1 cellular context compared by ENCODE assay signal in the genomic region with DNA sequence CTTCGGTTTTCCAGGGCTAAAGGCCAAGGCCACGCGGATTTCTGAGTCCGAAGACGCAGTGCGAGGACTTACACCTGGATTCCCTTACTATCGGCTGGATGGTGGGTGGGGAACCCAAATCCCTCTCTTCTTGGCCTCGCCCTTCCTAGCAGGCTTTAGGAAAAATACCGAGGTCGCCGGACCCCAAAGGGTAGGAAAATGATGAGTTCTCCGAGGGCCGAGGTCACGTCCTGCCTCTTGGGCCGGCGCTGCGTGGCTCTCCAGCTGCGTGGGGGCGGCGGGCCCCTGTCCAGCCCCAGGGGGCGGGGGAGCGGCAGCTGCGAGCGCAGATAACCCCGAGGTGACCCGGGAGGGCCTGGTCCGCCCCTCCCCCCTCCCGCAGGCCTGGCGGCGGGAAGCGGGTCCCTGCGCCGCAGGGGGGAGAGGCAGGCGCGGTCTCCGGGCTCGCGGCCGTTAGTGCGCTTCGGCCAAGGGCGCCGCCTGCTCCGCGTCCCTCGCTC.
TF ChIP-seq lines count a peak whose summit lies in the region.

No MANE protein-coding gene starts in this region.

TF ChIP-seq in K562, 482 proteins besides CTCF, POLR2A, EP300 and RAD21 (continued from another document and continues in another):
- TF ChIP-seq, protein P1, sequence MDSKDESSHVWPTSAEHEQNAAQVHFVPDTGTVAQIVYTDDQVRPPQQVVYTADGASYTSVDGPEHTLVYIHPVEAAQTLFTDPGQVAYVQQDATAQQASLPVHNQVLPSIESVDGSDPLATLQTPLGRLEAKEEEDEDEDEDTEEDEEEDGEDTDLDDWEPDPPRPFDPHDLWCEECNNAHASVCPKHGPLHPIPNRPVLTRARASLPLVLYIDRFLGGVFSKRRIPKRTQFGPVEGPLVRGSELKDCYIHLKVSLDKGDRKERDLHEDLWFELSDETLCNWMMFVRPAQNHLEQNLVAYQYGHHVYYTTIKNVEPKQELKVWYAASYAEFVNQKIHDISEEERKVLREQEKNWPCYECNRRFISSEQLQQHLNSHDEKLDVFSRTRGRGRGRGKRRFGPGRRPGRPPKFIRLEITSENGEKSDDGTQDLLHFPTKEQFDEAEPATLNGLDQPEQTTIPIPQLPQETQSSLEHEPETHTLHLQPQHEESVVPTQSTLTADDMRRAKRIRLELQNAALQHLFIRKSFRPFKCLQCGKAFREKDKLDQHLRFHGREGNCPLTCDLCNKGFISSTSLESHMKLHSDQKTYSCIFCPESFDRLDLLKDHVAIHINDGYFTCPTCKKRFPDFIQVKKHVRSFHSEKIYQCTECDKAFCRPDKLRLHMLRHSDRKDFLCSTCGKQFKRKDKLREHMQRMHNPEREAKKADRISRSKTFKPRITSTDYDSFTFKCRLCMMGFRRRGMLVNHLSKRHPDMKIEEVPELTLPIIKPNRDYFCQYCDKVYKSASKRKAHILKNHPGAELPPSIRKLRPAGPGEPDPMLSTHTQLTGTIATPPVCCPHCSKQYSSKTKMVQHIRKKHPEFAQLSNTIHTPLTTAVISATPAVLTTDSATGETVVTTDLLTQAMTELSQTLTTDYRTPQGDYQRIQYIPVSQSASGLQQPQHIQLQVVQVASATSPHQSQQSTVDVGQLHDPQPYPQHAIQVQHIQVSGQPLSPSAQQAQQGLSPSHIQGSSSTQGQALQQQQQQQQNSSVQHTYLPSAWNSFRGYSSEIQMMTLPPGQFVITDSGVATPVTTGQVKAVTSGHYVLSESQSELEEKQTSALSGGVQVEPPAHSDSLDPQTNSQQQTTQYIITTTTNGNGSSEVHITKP (IDR thresholded peaks at IDR 0.05; ENCODE audit: partially characterized antibody) = peak; percentile 90
- TF ChIP-seq, protein P2, sequence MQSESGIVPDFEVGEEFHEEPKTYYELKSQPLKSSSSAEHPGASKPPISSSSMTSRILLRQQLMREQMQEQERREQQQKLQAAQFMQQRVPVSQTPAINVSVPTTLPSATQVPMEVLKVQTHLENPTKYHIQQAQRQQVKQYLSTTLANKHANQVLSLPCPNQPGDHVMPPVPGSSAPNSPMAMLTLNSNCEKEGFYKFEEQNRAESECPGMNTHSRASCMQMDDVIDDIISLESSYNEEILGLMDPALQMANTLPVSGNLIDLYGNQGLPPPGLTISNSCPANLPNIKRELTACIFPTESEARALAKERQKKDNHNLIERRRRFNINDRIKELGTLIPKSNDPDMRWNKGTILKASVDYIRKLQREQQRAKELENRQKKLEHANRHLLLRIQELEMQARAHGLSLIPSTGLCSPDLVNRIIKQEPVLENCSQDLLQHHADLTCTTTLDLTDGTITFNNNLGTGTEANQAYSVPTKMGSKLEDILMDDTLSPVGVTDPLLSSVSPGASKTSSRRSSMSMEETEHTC (IDR thresholded peaks at IDR 0.05) = peak; percentile 26; the same call in 1 of the 2 replicates
- TF ChIP-seq PURB (CRISPR knock-in tag; IDR thresholded peaks at IDR 0.05; ENCODE audit: low read depth) = no peak
- TF ChIP-seq HMGN3 (IDR thresholded peaks at IDR 0.05; ENCODE audit: borderline replicate concordance, extremely low read depth, insufficient read length, low read depth, low read length) = peak; percentile 99
- no peak for TF ChIP-seq NCOA2 (IDR thresholded peaks at IDR 0.05; ENCODE audit: partially characterized antibody in 2 of 2)
- no peak for TF ChIP-seq ZFP1 (CRISPR knock-in tag; IDR thresholded peaks at IDR 0.05)
- TF ChIP-seq GATA2 (CRISPR knock-in tag; IDR thresholded peaks at IDR 0.05) = peak; percentile 94
- no peak for TF ChIP-seq HEY1 (CRISPR knock-in tag; IDR thresholded peaks at IDR 0.05; ENCODE audit: borderline replicate concordance)
- no peak for TF ChIP-seq SIRT6 (IDR thresholded peaks at IDR 0.05; ENCODE audit: low read depth, low read length)
- peak; percentile 62; the same call in 1 of the 2 replicates for TF ChIP-seq CREB1 (IDR thresholded peaks at IDR 0.05)
- no peak for TF ChIP-seq CREB1 (CRISPR knock-in tag; IDR thresholded peaks at IDR 0.05)
- TF ChIP-seq, protein P3, sequence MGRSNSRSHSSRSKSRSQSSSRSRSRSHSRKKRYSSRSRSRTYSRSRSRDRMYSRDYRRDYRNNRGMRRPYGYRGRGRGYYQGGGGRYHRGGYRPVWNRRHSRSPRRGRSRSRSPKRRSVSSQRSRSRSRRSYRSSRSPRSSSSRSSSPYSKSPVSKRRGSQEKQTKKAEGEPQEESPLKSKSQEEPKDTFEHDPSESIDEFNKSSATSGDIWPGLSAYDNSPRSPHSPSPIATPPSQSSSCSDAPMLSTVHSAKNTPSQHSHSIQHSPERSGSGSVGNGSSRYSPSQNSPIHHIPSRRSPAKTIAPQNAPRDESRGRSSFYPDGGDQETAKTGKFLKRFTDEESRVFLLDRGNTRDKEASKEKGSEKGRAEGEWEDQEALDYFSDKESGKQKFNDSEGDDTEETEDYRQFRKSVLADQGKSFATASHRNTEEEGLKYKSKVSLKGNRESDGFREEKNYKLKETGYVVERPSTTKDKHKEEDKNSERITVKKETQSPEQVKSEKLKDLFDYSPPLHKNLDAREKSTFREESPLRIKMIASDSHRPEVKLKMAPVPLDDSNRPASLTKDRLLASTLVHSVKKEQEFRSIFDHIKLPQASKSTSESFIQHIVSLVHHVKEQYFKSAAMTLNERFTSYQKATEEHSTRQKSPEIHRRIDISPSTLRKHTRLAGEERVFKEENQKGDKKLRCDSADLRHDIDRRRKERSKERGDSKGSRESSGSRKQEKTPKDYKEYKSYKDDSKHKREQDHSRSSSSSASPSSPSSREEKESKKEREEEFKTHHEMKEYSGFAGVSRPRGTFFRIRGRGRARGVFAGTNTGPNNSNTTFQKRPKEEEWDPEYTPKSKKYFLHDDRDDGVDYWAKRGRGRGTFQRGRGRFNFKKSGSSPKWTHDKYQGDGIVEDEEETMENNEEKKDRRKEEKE (IDR thresholded peaks at IDR 0.05; ENCODE audit: borderline replicate concordance in 1 of 2, control insufficient read depth in 1 of 2, low read depth in 2 of 2, low read length in 1 of 2) = peak in 1 of 2 experiments; percentile 76; a peak in 1 of 4 replicates
- no peak for TF ChIP-seq ERF (CRISPR knock-in tag; IDR thresholded peaks at IDR 0.05)
- TF ChIP-seq, protein P4, sequence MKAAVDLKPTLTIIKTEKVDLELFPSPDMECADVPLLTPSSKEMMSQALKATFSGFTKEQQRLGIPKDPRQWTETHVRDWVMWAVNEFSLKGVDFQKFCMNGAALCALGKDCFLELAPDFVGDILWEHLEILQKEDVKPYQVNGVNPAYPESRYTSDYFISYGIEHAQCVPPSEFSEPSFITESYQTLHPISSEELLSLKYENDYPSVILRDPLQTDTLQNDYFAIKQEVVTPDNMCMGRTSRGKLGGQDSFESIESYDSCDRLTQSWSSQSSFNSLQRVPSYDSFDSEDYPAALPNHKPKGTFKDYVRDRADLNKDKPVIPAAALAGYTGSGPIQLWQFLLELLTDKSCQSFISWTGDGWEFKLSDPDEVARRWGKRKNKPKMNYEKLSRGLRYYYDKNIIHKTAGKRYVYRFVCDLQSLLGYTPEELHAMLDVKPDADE (conservative IDR thresholded peaks at IDR 0.05; ENCODE audit: control insufficient read depth, low read depth, low read length) = peak; percentile 88
- peak; percentile 59; the same call in 1 of the 2 replicates for TF ChIP-seq MTA3 (IDR thresholded peaks at IDR 0.05; ENCODE audit: borderline replicate concordance)
- peak; percentile 59; the same call in 1 of the 2 replicates for TF ChIP-seq SMARCE1 (IDR thresholded peaks at IDR 0.05)
- TF ChIP-seq, protein P5, sequence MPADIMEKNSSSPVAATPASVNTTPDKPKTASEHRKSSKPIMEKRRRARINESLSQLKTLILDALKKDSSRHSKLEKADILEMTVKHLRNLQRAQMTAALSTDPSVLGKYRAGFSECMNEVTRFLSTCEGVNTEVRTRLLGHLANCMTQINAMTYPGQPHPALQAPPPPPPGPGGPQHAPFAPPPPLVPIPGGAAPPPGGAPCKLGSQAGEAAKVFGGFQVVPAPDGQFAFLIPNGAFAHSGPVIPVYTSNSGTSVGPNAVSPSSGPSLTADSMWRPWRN (IDR thresholded peaks at IDR 0.05; ENCODE audit: low read depth) = peak; percentile 72; the same call in 1 of the 2 replicates
- TF ChIP-seq STAT5A (IDR thresholded peaks at IDR 0.05; ENCODE audit: borderline replicate concordance, low read length) = peak; percentile 77
- TF ChIP-seq CHD2 (IDR thresholded peaks at IDR 0.05; ENCODE audit: low read depth, low read length) = peak; percentile 70; the same call in 1 of the 2 replicates
- TF ChIP-seq TCF3 (CRISPR knock-in tag; IDR thresholded peaks at IDR 0.05) = peak; percentile 96
- no peak for TF ChIP-seq TEAD2 (tag; IDR thresholded peaks at IDR 0.05)
- no peak for TF ChIP-seq BRCA1 (IDR thresholded peaks at IDR 0.05)
- TF ChIP-seq BRCA1 (CRISPR knock-in tag; IDR thresholded peaks at IDR 0.05) = no peak
- TF ChIP-seq SNRNP70 (optimal IDR thresholded peaks at IDR 0.05; ENCODE audit: low read depth, low read length) = no peak
- no peak for TF ChIP-seq THRAP3 (IDR thresholded peaks at IDR 0.05; ENCODE audit: borderline replicate concordance)
- TF ChIP-seq ZNF431 (CRISPR knock-in tag; IDR thresholded peaks at IDR 0.05) = peak; percentile 56; the same call in 1 of the 2 replicates
- peak in 1 of 2 experiments; percentile 63; a peak in 1 of 3 replicates for TF ChIP-seq CBX3 (IDR thresholded peaks at IDR 0.05; ENCODE audit: borderline replicate concordance in 1 of 2, low read length in 2 of 2)
- TF ChIP-seq ZNF263 (CRISPR knock-in tag; IDR thresholded peaks at IDR 0.05; ENCODE audit: borderline replicate concordance) = no peak
- peak; percentile 97 for TF ChIP-seq NCOR1 (IDR thresholded peaks at IDR 0.05)
- TF ChIP-seq ZNF668 (CRISPR knock-in tag; IDR thresholded peaks at IDR 0.05) = no peak
- TF ChIP-seq, protein P6, sequence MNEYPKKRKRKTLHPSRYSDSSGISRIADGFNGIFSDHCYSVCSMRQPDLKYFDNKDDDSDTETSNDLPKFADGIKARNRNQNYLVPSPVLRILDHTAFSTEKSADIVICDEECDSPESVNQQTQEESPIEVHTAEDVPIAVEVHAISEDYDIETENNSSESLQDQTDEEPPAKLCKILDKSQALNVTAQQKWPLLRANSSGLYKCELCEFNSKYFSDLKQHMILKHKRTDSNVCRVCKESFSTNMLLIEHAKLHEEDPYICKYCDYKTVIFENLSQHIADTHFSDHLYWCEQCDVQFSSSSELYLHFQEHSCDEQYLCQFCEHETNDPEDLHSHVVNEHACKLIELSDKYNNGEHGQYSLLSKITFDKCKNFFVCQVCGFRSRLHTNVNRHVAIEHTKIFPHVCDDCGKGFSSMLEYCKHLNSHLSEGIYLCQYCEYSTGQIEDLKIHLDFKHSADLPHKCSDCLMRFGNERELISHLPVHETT (CRISPR knock-in tag; conservative IDR thresholded peaks at IDR 0.05 in 1 of 2, IDR thresholded peaks at IDR 0.05 in 1 of 2) = peak in 1 of 2 experiments; percentile 89; a peak in 2 of 4 replicates
- no peak for TF ChIP-seq PYGO2 (tag; IDR thresholded peaks at IDR 0.05)
- peak; percentile 81 for TF ChIP-seq DPF2 (IDR thresholded peaks at IDR 0.05)
- 0 out of 2 replicates have a peak, but pooled peaks have one; percentile 8 for TF ChIP-seq PHF21A (IDR thresholded peaks at IDR 0.05; ENCODE audit: borderline replicate concordance, low read depth)
- TF ChIP-seq ATF7 (IDR thresholded peaks at IDR 0.05) = 0 out of 2 replicates have a peak, but pooled peaks have one; percentile 49
- TF ChIP-seq GABPB1 (CRISPR knock-in tag; IDR thresholded peaks at IDR 0.05) = peak; percentile 53; the same call in 1 of the 2 replicates
- peak; percentile 58; the same call in 1 of the 2 replicates for TF ChIP-seq GATAD2B (IDR thresholded peaks at IDR 0.05; ENCODE audit: borderline replicate concordance)
- TF ChIP-seq, protein P7, sequence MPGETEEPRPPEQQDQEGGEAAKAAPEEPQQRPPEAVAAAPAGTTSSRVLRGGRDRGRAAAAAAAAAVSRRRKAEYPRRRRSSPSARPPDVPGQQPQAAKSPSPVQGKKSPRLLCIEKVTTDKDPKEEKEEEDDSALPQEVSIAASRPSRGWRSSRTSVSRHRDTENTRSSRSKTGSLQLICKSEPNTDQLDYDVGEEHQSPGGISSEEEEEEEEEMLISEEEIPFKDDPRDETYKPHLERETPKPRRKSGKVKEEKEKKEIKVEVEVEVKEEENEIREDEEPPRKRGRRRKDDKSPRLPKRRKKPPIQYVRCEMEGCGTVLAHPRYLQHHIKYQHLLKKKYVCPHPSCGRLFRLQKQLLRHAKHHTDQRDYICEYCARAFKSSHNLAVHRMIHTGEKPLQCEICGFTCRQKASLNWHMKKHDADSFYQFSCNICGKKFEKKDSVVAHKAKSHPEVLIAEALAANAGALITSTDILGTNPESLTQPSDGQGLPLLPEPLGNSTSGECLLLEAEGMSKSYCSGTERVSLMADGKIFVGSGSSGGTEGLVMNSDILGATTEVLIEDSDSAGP (CRISPR knock-in tag; IDR thresholded peaks at IDR 0.05) = no peak
- TF ChIP-seq NCOA4 (IDR thresholded peaks at IDR 0.05; ENCODE audit: partially characterized antibody) = no peak
- TF ChIP-seq NEUROD1 (IDR thresholded peaks at IDR 0.05; ENCODE audit: borderline replicate concordance, low read depth, low read length, partially characterized antibody) = peak; percentile 89
- TF ChIP-seq MTA1 (IDR thresholded peaks at IDR 0.05; ENCODE audit: borderline replicate concordance) = no peak
- peak; percentile 39; the same call in 1 of the 2 replicates for TF ChIP-seq ZKSCAN1 (IDR thresholded peaks at IDR 0.05; ENCODE audit: low read depth, low read length)
- TF ChIP-seq ZNF830 (CRISPR knock-in tag; IDR thresholded peaks at IDR 0.05) = no peak
- TF ChIP-seq FOXP1 (CRISPR knock-in tag; IDR thresholded peaks at IDR 0.05) = no peak
- TF ChIP-seq MYC (IDR thresholded peaks at IDR 0.05; ENCODE audit: low read depth, low read length) = peak; percentile 85
- TF ChIP-seq MYC (CRISPR knock-in tag; IDR thresholded peaks at IDR 0.05; ENCODE audit: borderline replicate concordance, low read depth) = no peak
- no peak for TF ChIP-seq ZNF217 (CRISPR knock-in tag; IDR thresholded peaks at IDR 0.05)
- no peak for TF ChIP-seq ZNF121 (CRISPR knock-in tag; conservative IDR thresholded peaks at IDR 0.05)
